Comparison of ENCODE assay signal across 14 cellular contexts in genomic region chr14:105023144-105023543, GRCh38. TPM values are rescaled to one million over a fixed set of nuclear protein-coding genes. Genes with fewer than 3 reads are reported as not detected.
DNase-seq lines count a peak whose midpoint lies in the region; ATAC-seq lines count a peak whose summit lies in the region.
"Had no signal": no experiment of that assay in that cellular context is flagged by ENCODE, and none has a peak within 500 bp of the region (broad histone marks: within the 10 kb centered on the region; RNA-seq: fewer than 3 reads in every experiment).

No MANE protein-coding gene starts in this region.

- intact Hi-C loops in activated T-helper 2 cell treated with anti-CD3 and anti-CD28 coated beads, Interferon-gamma antibody, Interleukin-2, Interleukin-4, amounts not matched to agents 10 μg/mL and 5 μg/mL and 100 μg/mL, durations not matched to agents 14 hours and 24 hours and 36 hours (cut with micrococcal nuclease) = loop anchor here (5.0 to 10.0 kb wide), 2 partner anchors 268 to 469 kb away; partner anchors contain the start of genes SIVA1 and TEDC1
- intact Hi-C loops in left colon (cut with DNase I, micrococcal nuclease) = no loop called here

- H3K9me3 ChIP-seq in CD4-positive, CD25-positive, alpha-beta regulatory T cell (ENCODE audit: control insufficient read depth in 2 of 2, low read length in 2 of 2) = no peaks in the 10 kb centered on the region
- H3K9me3 ChIP-seq: Peyer's patch, right lobe of liver, suprapubic skin had no signal

- peaks cover 0 to 3% (median 0%) of the 10 kb centered on the region in 7 donors for H3K9me3 Mint-ChIP-seq in CD4-positive, CD25-positive, alpha-beta regulatory T cell
- H3K9me3 Mint-ChIP-seq in activated T-helper 2 cell treated with anti-CD3 and anti-CD28 coated beads, Interferon-gamma antibody, Interleukin-2, Interleukin-4, amounts not matched to agents 10 μg/mL and 5 μg/mL and 100 μg/mL, durations not matched to agents 14 hours and 24 hours and 36 hours = no peaks in the 10 kb centered on the region

- no peaks in the 10 kb centered on the region for H3K36me3 Mint-ChIP-seq in CD4-positive, CD25-positive, alpha-beta regulatory T cell
- H3K36me3 Mint-ChIP-seq in activated T-helper 2 cell treated with anti-CD3 and anti-CD28 coated beads, Interferon-gamma antibody, Interleukin-2, Interleukin-4, amounts not matched to agents 10 μg/mL and 5 μg/mL and 100 μg/mL, durations not matched to agents 14 hours and 24 hours and 36 hours (ENCODE audit: low read depth) = peaks cover 27% of the 10 kb centered on the region

- no peak overlapping the region for H3K27ac Mint-ChIP-seq in CD4-positive, CD25-positive, alpha-beta regulatory T cell
- peak overlapping the region; percentile 49 for H3K27ac Mint-ChIP-seq in activated T-helper 2 cell treated with anti-CD3 and anti-CD28 coated beads, Interferon-gamma antibody, Interleukin-2, Interleukin-4, amounts not matched to agents 10 μg/mL and 5 μg/mL and 100 μg/mL, durations not matched to agents 14 hours and 24 hours and 36 hours

- H3K4me3 ChIP-seq in CD4-positive, CD25-positive, alpha-beta regulatory T cell (ENCODE audit: low read depth, low read length) = no peak overlapping the region
- H3K4me3 ChIP-seq: Peyer's patch, right lobe of liver, suprapubic skin had no signal

- peaks cover 6% of the 10 kb centered on the region for H3K27me3 Mint-ChIP-seq in CD4-positive, CD25-positive, alpha-beta regulatory T cell
- no peaks in the 10 kb centered on the region for H3K27me3 Mint-ChIP-seq in activated T-helper 2 cell treated with anti-CD3 and anti-CD28 coated beads, Interferon-gamma antibody, Interleukin-2, Interleukin-4, amounts not matched to agents 10 μg/mL and 5 μg/mL and 100 μg/mL, durations not matched to agents 14 hours and 24 hours and 36 hours (ENCODE audit: low read depth)

- H3K4me3 Mint-ChIP-seq in CD4-positive, CD25-positive, alpha-beta regulatory T cell = peak overlapping the region; percentile 21 to 86 (median 48)
- H3K4me3 Mint-ChIP-seq in activated T-helper 2 cell treated with anti-CD3 and anti-CD28 coated beads, Interferon-gamma antibody, Interleukin-2, Interleukin-4, amounts not matched to agents 10 μg/mL and 5 μg/mL and 100 μg/mL, durations not matched to agents 14 hours and 24 hours and 36 hours (ENCODE audit: low read depth) = no peak overlapping the region

- no peaks in the 10 kb centered on the region for H3K36me3 ChIP-seq in CD4-positive, CD25-positive, alpha-beta regulatory T cell (ENCODE audit: control insufficient read depth, insufficient read depth, low read length)
- H3K36me3 ChIP-seq: Peyer's patch, right lobe of liver, suprapubic skin had no signal

- no peak for DNase-seq in CD4-positive, CD25-positive, alpha-beta regulatory T cell
- DNase-seq in Kasumi-1 (lab: John Stamatoyannopoulos, UW) = peak; percentile 17 to 18
- no peak for DNase-seq in activated T-helper 2 cell treated with anti-CD3 and anti-CD28 coated beads, Interferon-gamma antibody, Interleukin-2, Interleukin-4, amounts not matched to agents 10 μg/mL and 5 μg/mL and 100 μg/mL, durations not matched to agents 14 hours and 24 hours and 36 hours (ENCODE audit: low spot score)
- DNase-seq in kidney glomerular epithelial cell (lab: John Stamatoyannopoulos, UW) = peak; percentile 47
- no peak for DNase-seq in left colon
- DNase-seq in DMS 273 treated with DMSO at 0.1 percent for 48 hours (lab: John Stamatoyannopoulos, UW) = no peak
- DNase-seq: central memory CD4-positive, alpha-beta T cell; COR-L47; NCI-H446 treated with DMSO at 0.1 percent for 48 hours; Peyer's patch; right lobe of liver had no signal

- no peaks in the 10 kb centered on the region for H3K27me3 ChIP-seq in CD4-positive, CD25-positive, alpha-beta regulatory T cell (ENCODE audit: control insufficient read depth, insufficient read depth, low read length)
- H3K27me3 ChIP-seq: Peyer's patch, right lobe of liver, suprapubic skin had no signal

- H3K27ac ChIP-seq in CD4-positive, CD25-positive, alpha-beta regulatory T cell (ENCODE audit: insufficient read depth, low read length, poor library complexity, severe bottlenecking) = no peak overlapping the region
- H3K27ac ChIP-seq: Peyer's patch, right lobe of liver, suprapubic skin had no signal

- ATAC-seq in CD4-positive, CD25-positive, alpha-beta regulatory T cell (ENCODE audit: low read depth in 2 of 2) = no peak
- ATAC-seq in GM19035 (IDR thresholded peaks at IDR 0.05; ENCODE audit: unreplicated experiment) = no peak
- no peak for ATAC-seq in left colon
- no peak for ATAC-seq in GM18873 (IDR thresholded peaks at IDR 0.05; ENCODE audit: low FRiP score, unreplicated experiment)
- ATAC-seq: right lobe of liver had no signal

- peaks cover 20 to 65% (median 41%) of the 10 kb centered on the region in 4 donors for H3K4me1 Mint-ChIP-seq in CD4-positive, CD25-positive, alpha-beta regulatory T cell
- H3K4me1 Mint-ChIP-seq in activated T-helper 2 cell treated with anti-CD3 and anti-CD28 coated beads, Interferon-gamma antibody, Interleukin-2, Interleukin-4, amounts not matched to agents 10 μg/mL and 5 μg/mL and 100 μg/mL, durations not matched to agents 14 hours and 24 hours and 36 hours (ENCODE audit: low read depth) = peaks cover 56% of the 10 kb centered on the region

- H3K4me1 ChIP-seq in CD4-positive, CD25-positive, alpha-beta regulatory T cell (ENCODE audit: control insufficient read depth, insufficient read depth, low read length, poor library complexity, severe bottlenecking) = peaks cover 46% of the 10 kb centered on the region

RNA-seq across cellular contexts. Expression of gene CDCA4, which starts 2.3 kb away (rescaled TPM):
- 16.5 TPM for total RNA-seq in CD4-positive, CD25-positive, alpha-beta regulatory T cell
- 10 to 100 TPM; 12.8 to 16.7 (median 14.9) TPM for polyA plus RNA-seq in CD4-positive, CD25-positive, alpha-beta regulatory T cell
- 47.7 and 49.6 TPM in 2 replicates for total RNA-seq in activated T-helper 2 cell treated with anti-CD3 and anti-CD28 coated beads, Interferon-gamma antibody, Interleukin-2, Interleukin-4, amounts not matched to agents 10 μg/mL and 5 μg/mL and 100 μg/mL, durations not matched to agents 14 hours and 24 hours and 36 hours
- 1 to 10 TPM; 5.2 to 6.5 TPM for total RNA-seq in left colon

RNA-seq across cellular contexts. Expression of gene CLBA1, which starts 37.6 kb away (rescaled TPM):
- total RNA-seq in CD4-positive, CD25-positive, alpha-beta regulatory T cell = 0.89 TPM
- 1 to 10 TPM in 1 of 4 donors, under 1 TPM in 2, not detected in 1; 0.32 to 1.1 (median 0.95) TPM for polyA plus RNA-seq in CD4-positive, CD25-positive, alpha-beta regulatory T cell
- 0.94 and 1.4 TPM in 2 replicates for total RNA-seq in activated T-helper 2 cell treated with anti-CD3 and anti-CD28 coated beads, Interferon-gamma antibody, Interleukin-2, Interleukin-4, amounts not matched to agents 10 μg/mL and 5 μg/mL and 100 μg/mL, durations not matched to agents 14 hours and 24 hours and 36 hours
- total RNA-seq in left colon = 1 to 10 TPM; 4.2 to 6.5 TPM

RNA-seq across cellular contexts. Expression of gene GPR132, which starts 42.1 kb away (rescaled TPM):
- total RNA-seq in CD4-positive, CD25-positive, alpha-beta regulatory T cell = 94.5 TPM
- polyA plus RNA-seq in CD4-positive, CD25-positive, alpha-beta regulatory T cell = 10 to 100 TPM in 3 of 4 donors, 1 to 10 TPM in 1; 8.8 to 17.5 (median 14.6) TPM
- total RNA-seq in activated T-helper 2 cell treated with anti-CD3 and anti-CD28 coated beads, Interferon-gamma antibody, Interleukin-2, Interleukin-4, amounts not matched to agents 10 μg/mL and 5 μg/mL and 100 μg/mL, durations not matched to agents 14 hours and 24 hours and 36 hours = 27.1 and 29.8 TPM in 2 replicates
- 1 to 10 TPM in 1 of 2 donors, under 1 TPM in 1; 0.73 to 3.4 TPM for total RNA-seq in left colon

RNA-seq across cellular contexts. Expression of gene AHNAK2, which starts 45.0 kb away (rescaled TPM):
- total RNA-seq in CD4-positive, CD25-positive, alpha-beta regulatory T cell = not detected
- polyA plus RNA-seq in CD4-positive, CD25-positive, alpha-beta regulatory T cell = not detected
- 0.02 and 0.07 TPM in 2 replicates for total RNA-seq in activated T-helper 2 cell treated with anti-CD3 and anti-CD28 coated beads, Interferon-gamma antibody, Interleukin-2, Interleukin-4, amounts not matched to agents 10 μg/mL and 5 μg/mL and 100 μg/mL, durations not matched to agents 14 hours and 24 hours and 36 hours
- 10 to 100 TPM in 1 of 2 donors, 1 to 10 TPM in 1; 3.2 to 23.4 TPM for total RNA-seq in left colon

Comparison
In these comparisons a context has a peak if more than half of its experiments do, and no peak if none do; other contexts are left out.
1. DNase-seq: peak in Kasumi-1 (2 of 2) and kidney glomerular epithelial cell (single experiment); none in CD4-positive, CD25-positive, alpha-beta regulatory T cell (0 of 3), activated T-helper 2 cell treated with anti-CD3 and anti-CD28 coated beads, Interferon-gamma antibody, Interleukin-2, Interleukin-4, amounts not matched to agents 10 μg/mL and 5 μg/mL and 100 μg/mL, durations not matched to agents 14 hours and 24 hours and 36 hours (single experiment), left colon (0 of 2) and DMS 273 treated with DMSO at 0.1 percent for 48 hours (single experiment).